ENCODE assay signal across 28 cellular contexts in genomic region chr1:89383185-89383584, GRCh38. TPM values are rescaled to one million over a fixed set of nuclear protein-coding genes. Genes with fewer than 3 reads are reported as not detected.
"Had no signal": no experiment of that assay in that cellular context is flagged by ENCODE, and none has a peak within 500 bp of the region (broad histone marks: within the 10 kb centered on the region; RNA-seq: fewer than 3 reads in every experiment).

No MANE protein-coding gene starts in this region.

- DNase-seq: colonic mucosa; cortex of kidney; effector CD8-positive, alpha-beta T cell; effector memory CD8-positive, alpha-beta T cell; endodermal cell; erythroblast; esophagus squamous epithelium; foreskin fibroblast; gastrocnemius medialis; glutamatergic neuron; head of caudate nucleus; heart right ventricle; hippocampal formation; left cardiac atrium; left lung; left ventricle myocardium superior; lower lobe of right lung; mesenchymal stem cell; mucosa of descending colon; naive B cell had no signal

- H3K36me3 Mint-ChIP-seq: mesothelial cell of epicardium, naive B cell had no signal

- H3K27ac ChIP-seq: colonic mucosa, epithelial cell of prostate, esophagus squamous epithelium, gastrocnemius medialis, heart right ventricle, left lung, lower lobe of right lung had no signal

- H3K4me3 ChIP-seq: colonic mucosa, esophagus squamous epithelium, gastrocnemius medialis, heart right ventricle, left lung, lower lobe of right lung, mucosa of descending colon had no signal

- H3K36me3 ChIP-seq: colonic mucosa, gastrocnemius medialis, heart right ventricle, left lung, lower lobe of right lung had no signal

- H3K4me1 Mint-ChIP-seq: endodermal cell, mesothelial cell of epicardium, naive B cell had no signal

- H3K4me1 ChIP-seq: colonic mucosa, esophagus squamous epithelium, gastrocnemius medialis, left lung, lower lobe of right lung had no signal

- H3K27me3 ChIP-seq: colonic mucosa, esophagus squamous epithelium, gastrocnemius medialis, heart right ventricle, left lung had no signal

- H3K27ac Mint-ChIP-seq: dendritic cell treated with granulocyte-macrophage colony-stimulating factor and Interleukin-4, amounts not matched to agents 40 ng/mL and 50 ng/mL, for 4 days; effector memory CD8-positive, alpha-beta T cell; endodermal cell; mesothelial cell of epicardium had no signal

- ATAC-seq: effector memory CD8-positive, alpha-beta T cell; esophagus mucosa; gastrocnemius medialis; heart right ventricle; left cardiac atrium; left lung; left ventricle myocardium superior; lower lobe of right lung; mucosa of descending colon had no signal

- H3K9me3 ChIP-seq: colonic mucosa, esophagus squamous epithelium, gastrocnemius medialis, heart right ventricle, left lung, lower lobe of right lung, mucosa of descending colon had no signal

- H3K9me3 Mint-ChIP-seq: dendritic cell treated with granulocyte-macrophage colony-stimulating factor and Interleukin-4, amounts not matched to agents 40 ng/mL and 50 ng/mL, for 4 days; effector memory CD8-positive, alpha-beta T cell; endodermal cell had no signal

- H3K27me3 Mint-ChIP-seq: effector memory CD8-positive, alpha-beta T cell had no signal

- H3K4me3 Mint-ChIP-seq: dendritic cell treated with granulocyte-macrophage colony-stimulating factor and Interleukin-4, amounts not matched to agents 40 ng/mL and 50 ng/mL, for 4 days; effector memory CD8-positive, alpha-beta T cell; endodermal cell; mesothelial cell of epicardium; naive B cell had no signal

RNA-seq across cellular contexts. Expression of gene GBP6, which starts 19.3 kb away (rescaled TPM):
- total RNA-seq: colonic mucosa, dermis microvascular lymphatic vessel endothelial cell, endodermal cell, gastrocnemius medialis, glomerular endothelial cell, left ventricle myocardium superior, lung microvascular endothelial cell, mesenteric fat pad had no signal
